In genomic region chr7:138602456-138602855, GRCh38 we compare ENCODE assay signal across 1 cellular context.
TF ChIP-seq lines count a peak whose summit lies in the region.

No MANE protein-coding gene starts in this region.

TF ChIP-seq in HepG2, 621 proteins besides CTCF, POLR2A, EP300 and RAD21 (continued from another document):
- TF ChIP-seq KIAA2018 (CRISPR knock-in tag; IDR thresholded peaks at IDR 0.05; ENCODE audit: borderline replicate concordance) (no peak), ARHGAP35 (CRISPR knock-in tag; IDR thresholded peaks at IDR 0.05; ENCODE audit: borderline replicate concordance) (no peak), RARA (CRISPR knock-in tag; IDR thresholded peaks at IDR 0.05) (no peak), PRDM15 (CRISPR knock-in tag; IDR thresholded peaks at IDR 0.05) (no peak), PBX3 (CRISPR knock-in tag; IDR thresholded peaks at IDR 0.05; ENCODE audit: borderline replicate concordance) (no peak), HINFP (CRISPR knock-in tag; IDR thresholded peaks at IDR 0.05; ENCODE audit: low read depth) (no peak), GATAD2A (CRISPR knock-in tag; IDR thresholded peaks at IDR 0.05) (no peak), PREB (CRISPR knock-in tag; IDR thresholded peaks at IDR 0.05) (no peak), ASH2L (IDR thresholded peaks at IDR 0.05; ENCODE audit: insufficient read length, low read depth, low read length) (no peak), ZNF614 (CRISPR knock-in tag; IDR thresholded peaks at IDR 0.05; ENCODE audit: borderline replicate concordance) (no peak), E2F2 (CRISPR knock-in tag; IDR thresholded peaks at IDR 0.05; ENCODE audit: borderline replicate concordance) (no peak), ZNF260 (CRISPR knock-in tag; IDR thresholded peaks at IDR 0.05; ENCODE audit: borderline replicate concordance, low read depth) (no peak), ZBTB7B (CRISPR knock-in tag; IDR thresholded peaks at IDR 0.05) (no peak)
